In genomic region chr3:64508140-64508539, GRCh38 we compare ENCODE assay signal across 21 cellular contexts.
DNase-seq lines count a peak whose midpoint lies in the region; ATAC-seq and TF ChIP-seq lines count a peak whose summit lies in the region.
"Had no signal": no experiment of that assay in that cellular context is flagged by ENCODE, and none has a peak within 500 bp of the region (broad histone marks: within the 10 kb centered on the region; RNA-seq: fewer than 3 reads in every experiment).

No MANE protein-coding gene starts in this region.

- H3K4me1 ChIP-seq in right cardiac atrium (ENCODE audit: control insufficient read depth, insufficient read depth, low read length), result no peaks in the 10 kb centered on the region
- H3K4me1 ChIP-seq: BLaER1, SJCRH30 had no signal

- no peak for TF ChIP-seq POLR2A in lower leg skin (IDR thresholded peaks at IDR 0.05)

- no peak overlapping the region for H3K27ac ChIP-seq in right cardiac atrium (ENCODE audit: low read length)
- H3K27ac ChIP-seq: BLaER1, KMS-11, SJCRH30 had no signal

- 67% methylated on average over 1 of the region's 1 CpG for WGBS in right cardiac atrium
- WGBS in lower leg skin, 2 donors, result 38 to 58% methylated on average over 1 of the region's 1 CpG

- TF ChIP-seq CTCF in epithelial cell of esophagus (IDR thresholded peaks at IDR 0.05; ENCODE audit: insufficient read depth, low read depth, low read length, missing control alignments), result no peak
- no peak for TF ChIP-seq CTCF in lower leg skin (IDR thresholded peaks at IDR 0.05)

- no peaks in the 10 kb centered on the region for H3K9me3 ChIP-seq in right cardiac atrium (ENCODE audit: control insufficient read depth, low read length)
- H3K9me3 ChIP-seq: BLaER1, SJCRH30 had no signal

- DNase-seq in SIG-M5 treated with dmso at 0.1 percent for 504 hours (lab: John Stamatoyannopoulos, UW; ENCODE audit: unreplicated experiment), result peak; percentile 97
- DNase-seq in SIG-M5 (lab: John Stamatoyannopoulos, UW), result no peak
- peak; percentile 12 for DNase-seq in LoVo (ENCODE audit: low spot score)
- peak; percentile 74 for DNase-seq in epithelial cell of esophagus (ENCODE audit: low read depth)
- DNase-seq in stimulated activated naive CD4-positive, alpha-beta T cell (lab: John Stamatoyannopoulos, UW), result no peak
- no peak for DNase-seq in right cardiac atrium
- DNase-seq in lower leg skin (ENCODE audit: low spot score in 2 of 2), result no peak
- DNase-seq: CD4-positive, CD25-positive, alpha-beta regulatory T cell; DMS79; EL; GDM1; NCI-H1048; NCI-H1417; NCI-H1694; NCI-H2081; NCI-H526; SJCRH30 had no signal

- no peaks in the 10 kb centered on the region for H3K27me3 ChIP-seq in right cardiac atrium (ENCODE audit: control insufficient read depth, insufficient read depth)
- H3K27me3 ChIP-seq: BLaER1, SJCRH30 had no signal

- no peak for ATAC-seq in right cardiac atrium
- ATAC-seq: HCT116, SK-N-SH treated with all-trans-retinoic acid at 6 μM for 48 hours had no signal

- intact Hi-C loops in right cardiac atrium (cut with DNase I) (no loop called here), lower leg skin (cut with DNase I; ENCODE audit: low total_unique reads) (no loop called here)

- H3K4me3 ChIP-seq in epithelial cell of esophagus (ENCODE audit: low read length), result no peak overlapping the region
- H3K4me3 ChIP-seq in right cardiac atrium (ENCODE audit: low read length), result no peak overlapping the region
- H3K4me3 ChIP-seq in lower leg skin (ENCODE audit: low read depth, poor library complexity, severe bottlenecking), result no peak overlapping the region
- H3K4me3 ChIP-seq: BLaER1, SJCRH30 had no signal

Comparison
In these comparisons a context has a peak if more than half of its experiments do, and no peak if none do; other contexts are left out.
1. DNase-seq: peak in SIG-M5 treated with dmso at 0.1 percent for 504 hours (single experiment), LoVo (single experiment) and epithelial cell of esophagus (single experiment); none in SIG-M5 (single experiment), stimulated activated naive CD4-positive, alpha-beta T cell (0 of 6), right cardiac atrium (0 of 3) and lower leg skin (0 of 2).